8 cellular contexts compared by ENCODE assay signal in genomic region chr5:95961617-95962474, GRCh38. TPM values are rescaled to one million over a fixed set of nuclear protein-coding genes. Genes with fewer than 3 reads are reported as not detected.
DNase-seq lines count a peak whose midpoint lies in the region; ATAC-seq, FAIRE-seq and TF ChIP-seq lines count a peak whose summit lies in the region.

TSS of gene ELL2 (minus strand) at chr5:95961851. CDS start at chr5:95961721, 130 bp downstream.

- H3K4me1 ChIP-seq in astrocyte (ENCODE audit: insufficient read depth, low read length) (peaks cover 22% of the 10 kb centered on the region), right cardiac atrium (ENCODE audit: control insufficient read depth, insufficient read depth, low read length) (peaks cover 8% of the 10 kb centered on the region), psoas muscle (peaks cover 18% of the 10 kb centered on the region), urinary bladder (ENCODE audit: insufficient read depth) (peaks cover 2% of the 10 kb centered on the region)

- peak within 1 kb of the TSS; percentile 100 for H3K9ac ChIP-seq in astrocyte (ENCODE audit: low read length)

- TF ChIP-seq CTCF in astrocyte (IDR thresholded peaks at IDR 0.05; ENCODE audit: insufficient read depth, low read depth, low read length) (no peak), psoas muscle (IDR thresholded peaks at IDR 0.05) (no peak)

- DNase-seq in NCI-H146 treated with DMSO at 0.1 percent for 48 hours (lab: John Stamatoyannopoulos, UW; ENCODE audit: unreplicated experiment) (peak; percentile 39), T-helper 22 cell (ENCODE audit: low read depth) (peak; percentile 98), astrocyte (ENCODE audit: low read depth) (peak; percentile 98), right cardiac atrium (peak; percentile 99), psoas muscle (peak; percentile 98 to 99)

- H3K9me3 ChIP-seq in astrocyte (ENCODE audit: insufficient read depth, low read depth, low read length) (no peaks in the 10 kb centered on the region), right cardiac atrium (ENCODE audit: control insufficient read depth, low read length) (no peaks in the 10 kb centered on the region), psoas muscle (no peaks in the 10 kb centered on the region)

- ATAC-seq in GM18498 (IDR thresholded peaks at IDR 0.05; ENCODE audit: unreplicated experiment): peak; percentile 90
- peak; percentile 84 for ATAC-seq in HG02840 (IDR thresholded peaks at IDR 0.05; ENCODE audit: low FRiP score, unreplicated experiment)
- peak; percentile 95 to 96 for ATAC-seq in right cardiac atrium
- peak; percentile 87 to 90 (median 89) for ATAC-seq in psoas muscle

- H3K27me3 Mint-ChIP-seq in astrocyte (ENCODE audit: low read depth, unreplicated experiment): no peaks in the 10 kb centered on the region

- peak within 1 kb of the TSS; percentile 100 for H3K27ac Mint-ChIP-seq in astrocyte (ENCODE audit: unreplicated experiment)

- peak within 1 kb of the TSS; percentile 96 for H3K4me3 Mint-ChIP-seq in astrocyte (ENCODE audit: unreplicated experiment)

- intact Hi-C loops in right cardiac atrium (cut with DNase I) (loop anchor here (5.0 to 10.0 kb wide), 3 partner anchors 105 to 375 kb away; no protein-coding TSS in a partner anchor), psoas muscle (cut with DNase I) (loop anchor here (1.0 to 10.0 kb wide), 4 partner anchors 101 to 376 kb away; no protein-coding TSS in a partner anchor)

- peaks cover 9% of the 10 kb centered on the region for H3K36me3 Mint-ChIP-seq in astrocyte (ENCODE audit: low read depth, unreplicated experiment)

- peak within 1 kb of the TSS; percentile 76 for H2AFZ ChIP-seq in astrocyte (ENCODE audit: low read depth, low read length)

- H3K9me3 Mint-ChIP-seq in astrocyte (ENCODE audit: unreplicated experiment): no peaks in the 10 kb centered on the region

- peaks cover 39% of the 10 kb centered on the region for H4K20me1 ChIP-seq in astrocyte (ENCODE audit: insufficient read depth, low read length)

- H3K4me1 Mint-ChIP-seq in astrocyte (ENCODE audit: low read depth, unreplicated experiment): peaks cover 35% of the 10 kb centered on the region

- H3K27ac ChIP-seq in astrocyte (ENCODE audit: low read depth, low read length) (peak within 1 kb of the TSS; percentile 96), right cardiac atrium (ENCODE audit: low read length) (peak within 1 kb of the TSS; percentile 99), psoas muscle (peak within 1 kb of the TSS; percentile 95), urinary bladder (ENCODE audit: low read depth) (peak within 1 kb of the TSS; percentile 99)

- WGBS in right cardiac atrium: under 1% methylated on average over 63 of the region's 63 CpGs
- 1 to 2% (median 2%) methylated on average over 51 to 63 of the region's 63 CpGs for WGBS in psoas muscle, 3 donors
- WGBS in urinary bladder: under 1% methylated on average over 63 of the region's 63 CpGs

- H3K4me2 ChIP-seq in astrocyte (ENCODE audit: low read length): peak within 1 kb of the TSS; percentile 98

- FAIRE-seq in astrocyte (lab: Jason Lieb, UNC): no peak

- H3K36me3 ChIP-seq in astrocyte (ENCODE audit: insufficient read depth, low read length) (no peaks in the 10 kb centered on the region), psoas muscle (ENCODE audit: insufficient read depth in 1 of 2, low read depth in 1 of 2) (no peaks in the 10 kb centered on the region), urinary bladder (ENCODE audit: insufficient read depth) (no peaks in the 10 kb centered on the region)

- H3K27me3 ChIP-seq in astrocyte (ENCODE audit: insufficient read depth, low read length) (no peaks in the 10 kb centered on the region), right cardiac atrium (ENCODE audit: control insufficient read depth, insufficient read depth) (no peaks in the 10 kb centered on the region), psoas muscle (ENCODE audit: insufficient read depth in 3 of 3, low read length in 2 of 3) (no peaks in the 10 kb centered on the region)

- H3K79me2 ChIP-seq in astrocyte (ENCODE audit: insufficient read depth, low read length): peaks cover 47% of the 10 kb centered on the region

- H3K4me3 ChIP-seq in astrocyte (ENCODE audit: insufficient read depth, low read depth, low read length) (peak within 1 kb of the TSS; percentile 88), right cardiac atrium (ENCODE audit: low read length) (peak within 1 kb of the TSS; percentile 88), psoas muscle (peak within 1 kb of the TSS; percentile 94), urinary bladder (ENCODE audit: low read depth, low read length) (peak within 1 kb of the TSS; percentile 92)

RNA-seq across cellular contexts. Expression of gene ELL2, which starts in this region (rescaled TPM):
- total RNA-seq in astrocyte (107 and 118 TPM in 2 replicates), right cardiac atrium (10 to 100 TPM; 31.3 to 75.9 (median 33.1) TPM), psoas muscle (10 to 100 TPM; 16.2 to 59.8 (median 32.1) TPM), urinary bladder (30.2 TPM)
- polyA plus RNA-seq in right cardiac atrium (16.7 TPM), psoas muscle (10 to 100 TPM; 30.4 to 39.8 (median 39.6) TPM), urinary bladder (14.1 TPM)

Comparison
In these comparisons a context has a peak if more than half of its experiments do, and no peak if none do; other contexts are left out.
1. Peak in every context shown above with its lines: DNase-seq, ATAC-seq, H3K4me3 ChIP-seq and H3K27ac ChIP-seq.
2. DNase-seq: peak in every context shown above with its lines; median percentile 99 in right cardiac atrium; 98 in psoas muscle; 98 in T-helper 22 cell; 98 in astrocyte; 39 in NCI-H146 treated with DMSO at 0.1 percent for 48 hours.